In the genomic region with DNA sequence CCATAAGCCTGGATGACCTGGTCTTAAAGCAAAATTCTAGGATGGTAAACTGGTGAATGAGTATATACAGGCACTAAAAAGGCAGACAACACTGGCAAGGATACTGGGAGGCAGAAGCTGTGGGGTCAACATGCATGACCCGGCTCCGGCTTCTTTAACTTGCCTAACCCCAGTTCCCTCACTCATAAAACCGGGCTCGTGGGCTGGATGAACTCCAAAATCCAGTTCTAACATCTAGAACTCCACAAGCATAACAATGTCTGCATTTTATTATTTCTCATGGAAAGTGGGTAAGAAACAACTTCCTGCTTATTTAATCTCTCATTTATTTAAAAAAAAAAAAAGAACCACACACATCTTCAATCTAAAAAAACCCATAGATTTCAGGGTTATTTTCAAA, we compare ENCODE assay signal across 18 cellular contexts. TPM values are rescaled to one million over a fixed set of nuclear protein-coding genes. Genes with fewer than 3 reads are reported as not detected.
DNase-seq lines count a peak whose midpoint lies in the region; ATAC-seq and TF ChIP-seq lines count a peak whose summit lies in the region.
"Had no signal": no experiment of that assay in that cellular context is flagged by ENCODE, and none has a peak within 500 bp of the region (broad histone marks: within the 10 kb centered on the region; RNA-seq: fewer than 3 reads in every experiment).

No MANE protein-coding gene starts in this region.

- H3K36me3 ChIP-seq in colonic mucosa, result no peaks in the 10 kb centered on the region

- ATAC-seq in CD4-positive, alpha-beta T cell (ENCODE audit: poor library complexity), result no peak
- ATAC-seq in stimulated activated effector memory CD8-positive, alpha-beta T cell treated with anti-CD3 and anti-CD28 coated beads, Interleukin-12 subunit alpha, Interleukin-12 subunit beta, amount 100 ng/mL, for 72 hours, result no peak
- ATAC-seq in activated CD8-positive, alpha-beta T cell treated with anti-CD3 and anti-CD28 coated beads, Interleukin-2, amount 10 ng/mL, durations not matched to agents 7 days and 5 days, result no peak
- ATAC-seq: HepG2 had no signal

- H3K27ac ChIP-seq in CD4-positive, alpha-beta T cell (ENCODE audit: low read depth, low read length), result no peak overlapping the region
- no peak overlapping the region for H3K27ac ChIP-seq in colonic mucosa
- H3K27ac ChIP-seq: BLaER1 had no signal

- no peaks in the 10 kb centered on the region for H3K9me3 ChIP-seq in CD4-positive, alpha-beta T cell (ENCODE audit: control insufficient read depth, low read length)
- H3K9me3 ChIP-seq in colonic mucosa, result no peaks in the 10 kb centered on the region
- H3K9me3 ChIP-seq: BLaER1 had no signal

- no peaks in the 10 kb centered on the region for H3K4me1 ChIP-seq in colonic mucosa
- H3K4me1 ChIP-seq: BLaER1 had no signal

- DNase-seq in CD4-positive, alpha-beta T cell, result no peak
- DNase-seq in colonic mucosa (peak; percentile 30), nephron progenitor cell (peak; percentile 18), NCI-H524 (lab: John Stamatoyannopoulos, UW) (no peak), SK-N-DZ (ENCODE audit: low spot score) (no peak), germinal center (ENCODE audit: low spot score) (no peak)
- DNase-seq in stimulated activated effector memory CD8-positive, alpha-beta T cell treated with anti-CD3 and anti-CD28 coated beads, Interleukin-12 subunit alpha, Interleukin-12 subunit beta, amount 100 ng/mL, for 72 hours (ENCODE audit: low spot score in 2 of 2), result no peak
- no peak for DNase-seq in activated CD8-positive, alpha-beta T cell treated with anti-CD3 and anti-CD28 coated beads, Interleukin-2, amount 10 ng/mL, durations not matched to agents 7 days and 5 days
- DNase-seq: 8988T; CD8-positive, alpha-beta memory T cell; COR-L47; DMS 273 treated with DMSO at 0.1 percent for 48 hours; DMS53; DND-41; H9 had no signal

- H3K9ac ChIP-seq in colonic mucosa (ENCODE audit: low read depth in 2 of 2, low read length in 2 of 2), result no peak overlapping the region
- H3K9ac ChIP-seq: BLaER1 had no signal

- CTCF ChIA-PET in CD4-positive, alpha-beta T cell (lab: Charles Lee), result no interaction called here
- CTCF ChIA-PET in activated CD8-positive, alpha-beta T cell treated with anti-CD3 and anti-CD28 coated beads, Interleukin-2, amount 10 ng/mL, durations not matched to agents 7 days and 5 days (lab: Charles Lee), result interaction anchor here (1.1 kb wide), 1 partner anchor 16 kb away, joined by 3 read pairs; no protein-coding TSS in a partner anchor

- no peaks in the 10 kb centered on the region for H3K9me3 Mint-ChIP-seq in CD4-positive, alpha-beta T cell
- H3K9me3 Mint-ChIP-seq in nephron progenitor cell, result no peaks in the 10 kb centered on the region
- H3K9me3 Mint-ChIP-seq in stimulated activated effector memory CD8-positive, alpha-beta T cell treated with anti-CD3 and anti-CD28 coated beads, Interleukin-12 subunit alpha, Interleukin-12 subunit beta, amount 100 ng/mL, for 72 hours, result no peaks in the 10 kb centered on the region
- no peaks in the 10 kb centered on the region for H3K9me3 Mint-ChIP-seq in activated CD8-positive, alpha-beta T cell treated with anti-CD3 and anti-CD28 coated beads, Interleukin-2, amount 10 ng/mL, durations not matched to agents 7 days and 5 days (ENCODE audit: insufficient read depth)
- H3K9me3 Mint-ChIP-seq: CD14-positive monocyte; CD8-positive, alpha-beta memory T cell; H9 had no signal

- H3K4me3 ChIP-seq in colonic mucosa, result no peak overlapping the region
- H3K4me3 ChIP-seq: BLaER1 had no signal

- H3K4me1 Mint-ChIP-seq in CD4-positive, alpha-beta T cell (ENCODE audit: low read depth), result no peaks in the 10 kb centered on the region
- peaks cover 31% of the 10 kb centered on the region for H3K4me1 Mint-ChIP-seq in nephron progenitor cell
- H3K4me1 Mint-ChIP-seq in stimulated activated effector memory CD8-positive, alpha-beta T cell treated with anti-CD3 and anti-CD28 coated beads, Interleukin-12 subunit alpha, Interleukin-12 subunit beta, amount 100 ng/mL, for 72 hours, result no peaks in the 10 kb centered on the region
- no peaks in the 10 kb centered on the region for H3K4me1 Mint-ChIP-seq in activated CD8-positive, alpha-beta T cell treated with anti-CD3 and anti-CD28 coated beads, Interleukin-2, amount 10 ng/mL, durations not matched to agents 7 days and 5 days (ENCODE audit: low read depth)
- H3K4me1 Mint-ChIP-seq: CD14-positive monocyte had no signal

- no peaks in the 10 kb centered on the region for H3K27me3 Mint-ChIP-seq in CD4-positive, alpha-beta T cell
- no peaks in the 10 kb centered on the region for H3K27me3 Mint-ChIP-seq in nephron progenitor cell (ENCODE audit: low read depth, poor library complexity)
- H3K27me3 Mint-ChIP-seq in activated CD8-positive, alpha-beta T cell treated with anti-CD3 and anti-CD28 coated beads, Interleukin-2, amount 10 ng/mL, durations not matched to agents 7 days and 5 days (ENCODE audit: low read depth), result no peaks in the 10 kb centered on the region
- H3K27me3 Mint-ChIP-seq: CD8-positive, alpha-beta memory T cell had no signal

- H3K36me3 Mint-ChIP-seq in CD4-positive, alpha-beta T cell (ENCODE audit: low read depth), result peaks cover 75% of the 10 kb centered on the region
- H3K36me3 Mint-ChIP-seq in nephron progenitor cell (ENCODE audit: low read depth), result peaks cover 24% of the 10 kb centered on the region
- H3K36me3 Mint-ChIP-seq in stimulated activated effector memory CD8-positive, alpha-beta T cell treated with anti-CD3 and anti-CD28 coated beads, Interleukin-12 subunit alpha, Interleukin-12 subunit beta, amount 100 ng/mL, for 72 hours, result peaks cover 79% of the 10 kb centered on the region
- peaks cover 31% of the 10 kb centered on the region for H3K36me3 Mint-ChIP-seq in activated CD8-positive, alpha-beta T cell treated with anti-CD3 and anti-CD28 coated beads, Interleukin-2, amount 10 ng/mL, durations not matched to agents 7 days and 5 days (ENCODE audit: low read depth)

- intact Hi-C loops in CD4-positive, alpha-beta T cell (cut with DNase I, micrococcal nuclease), result no loop called here
- intact Hi-C loops in colonic mucosa (cut with DNase I), result no loop called here

- TF ChIP-seq CTCF in CD4-positive, alpha-beta T cell (IDR thresholded peaks at IDR 0.05), result no peak
- TF ChIP-seq CTCF in colonic mucosa (IDR thresholded peaks at IDR 0.05) (no peak), nephron progenitor cell (IDR thresholded peaks at IDR 0.05) (no peak)

- H3K27me3 ChIP-seq in CD4-positive, alpha-beta T cell (ENCODE audit: control insufficient read depth, insufficient read depth, low read length), result no peaks in the 10 kb centered on the region
- H3K27me3 ChIP-seq in colonic mucosa, result no peaks in the 10 kb centered on the region
- H3K27me3 ChIP-seq: BLaER1 had no signal

- H3K4me3 Mint-ChIP-seq in CD4-positive, alpha-beta T cell, result no peak overlapping the region
- no peak overlapping the region for H3K4me3 Mint-ChIP-seq in nephron progenitor cell
- H3K4me3 Mint-ChIP-seq in stimulated activated effector memory CD8-positive, alpha-beta T cell treated with anti-CD3 and anti-CD28 coated beads, Interleukin-12 subunit alpha, Interleukin-12 subunit beta, amount 100 ng/mL, for 72 hours, result no peak overlapping the region
- H3K4me3 Mint-ChIP-seq in activated CD8-positive, alpha-beta T cell treated with anti-CD3 and anti-CD28 coated beads, Interleukin-2, amount 10 ng/mL, durations not matched to agents 7 days and 5 days, result no peak overlapping the region
- H3K4me3 Mint-ChIP-seq: CD14-positive monocyte; CD8-positive, alpha-beta memory T cell; H9 had no signal

- POLR2A ChIA-PET in CD4-positive, alpha-beta T cell (lab: Charles Lee), result no interaction called here
- POLR2A ChIA-PET in activated CD8-positive, alpha-beta T cell treated with anti-CD3 and anti-CD28 coated beads, Interleukin-2, amount 10 ng/mL, durations not matched to agents 7 days and 5 days (lab: Charles Lee), result no interaction called here

- peak overlapping the region; percentile 0 for H3K27ac Mint-ChIP-seq in CD4-positive, alpha-beta T cell
- peak overlapping the region; percentile 74 for H3K27ac Mint-ChIP-seq in nephron progenitor cell
- H3K27ac Mint-ChIP-seq in stimulated activated effector memory CD8-positive, alpha-beta T cell treated with anti-CD3 and anti-CD28 coated beads, Interleukin-12 subunit alpha, Interleukin-12 subunit beta, amount 100 ng/mL, for 72 hours, result peak overlapping the region; percentile 1
- H3K27ac Mint-ChIP-seq in activated CD8-positive, alpha-beta T cell treated with anti-CD3 and anti-CD28 coated beads, Interleukin-2, amount 10 ng/mL, durations not matched to agents 7 days and 5 days, result no peak overlapping the region

RNA-seq across cellular contexts. Expression of gene FARSB, which starts 57.3 kb away (rescaled TPM):
- total RNA-seq in CD4-positive, alpha-beta T cell, result 1 to 10 TPM; 7.8 to 8.7 TPM
- total RNA-seq in colonic mucosa, result 10 to 100 TPM; 21.9 to 34.6 TPM
- polyA plus RNA-seq in SK-N-DZ (2014; cell fraction: cytosol; rRNA removed), result 37.8 and 43.6 TPM in 2 replicates
- 20.1 and 21.1 TPM in 2 replicates for polyA plus RNA-seq in SK-N-DZ (2014; cell fraction: nucleus; rRNA removed)
- total RNA-seq in activated CD8-positive, alpha-beta T cell treated with anti-CD3 and anti-CD28 coated beads, Interleukin-2, amount 10 ng/mL, durations not matched to agents 7 days and 5 days, result 10 to 100 TPM; 26.9 to 28.0 TPM

Comparison
In these comparisons a context has a peak if more than half of its experiments do, and no peak if none do; other contexts are left out.
1. DNase-seq: peak in colonic mucosa (single experiment) and nephron progenitor cell (single experiment); none in CD4-positive, alpha-beta T cell (0 of 10), stimulated activated effector memory CD8-positive, alpha-beta T cell treated with anti-CD3 and anti-CD28 coated beads, Interleukin-12 subunit alpha, Interleukin-12 subunit beta, amount 100 ng/mL, for 72 hours (0 of 2), NCI-H524 (0 of 2), SK-N-DZ (single experiment), activated CD8-positive, alpha-beta T cell treated with anti-CD3 and anti-CD28 coated beads, Interleukin-2, amount 10 ng/mL, durations not matched to agents 7 days and 5 days (single experiment) and germinal center (single experiment).